ENCODE assay signal across 1 cellular context in the genomic region with DNA sequence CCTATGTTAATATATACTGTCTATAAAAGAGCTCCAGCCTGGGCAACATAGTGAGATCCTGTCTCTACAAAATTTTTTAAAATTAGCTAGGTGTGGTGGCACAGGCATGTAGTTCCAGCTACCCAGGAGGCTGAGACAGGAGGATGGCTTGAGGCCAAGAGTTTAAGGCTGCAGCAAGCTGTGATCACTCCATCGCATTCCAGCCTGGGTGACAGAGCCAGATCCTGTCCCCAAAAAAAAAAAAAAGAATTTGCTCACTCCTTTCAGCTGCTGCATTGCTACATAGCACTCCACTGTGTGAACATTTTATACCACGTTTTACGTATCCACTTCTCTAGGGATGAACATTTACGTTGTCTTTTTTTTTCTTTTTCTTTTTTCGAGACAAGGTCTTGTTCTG.
TF ChIP-seq lines count a peak whose summit lies in the region.

No MANE protein-coding gene starts in this region.

TF ChIP-seq in HepG2, 621 proteins besides CTCF, POLR2A, EP300 and RAD21:
- TF ChIP-seq ZNF496 (CRISPR knock-in tag; IDR thresholded peaks at IDR 0.05; ENCODE audit: insufficient replicate concordance) = no peak
- TF ChIP-seq PHF8 (CRISPR knock-in tag; IDR thresholded peaks at IDR 0.05) = no peak
- TF ChIP-seq ZNF770 (CRISPR knock-in tag; IDR thresholded peaks at IDR 0.05) = peak; percentile 46
